Comparison of ENCODE assay signal across 19 cellular contexts in the genomic region with DNA sequence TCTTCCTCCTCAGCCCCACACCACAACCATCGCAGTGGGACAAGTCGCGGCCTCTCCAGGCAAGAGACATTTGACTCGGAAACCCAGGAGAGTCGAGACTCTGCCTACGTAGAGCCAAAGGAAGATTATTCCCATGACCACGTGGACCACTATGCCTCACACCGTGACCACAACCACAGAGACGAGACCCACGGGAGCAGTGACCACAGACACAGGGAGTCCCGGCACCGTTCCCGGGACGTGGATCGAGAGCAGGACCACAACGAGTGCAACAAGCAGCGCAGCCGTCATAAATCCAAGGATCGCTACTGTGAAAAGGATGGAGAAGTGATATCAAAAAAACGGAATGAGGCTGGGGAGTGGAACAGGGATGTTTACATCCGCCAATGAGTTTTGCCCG.
"Had no signal": no experiment of that assay in that cellular context is flagged by ENCODE, and none has a peak within 500 bp of the region (broad histone marks: within the 10 kb centered on the region; RNA-seq: fewer than 3 reads in every experiment).

No MANE protein-coding gene starts in this region.

- H3K9me3 ChIP-seq: SJCRH30 had no signal

- DNase-seq: KBM-7, MV-4-11, NCI-H1105, NCI-H1417, NCI-H1436 treated with DMSO at 0.1 percent for 48 hours, NCI-H1694, NCI-H187 treated with DMSO at 0.1 percent for 48 hours, NCI-H2081, NCI-H2107, NCI-H226, NCI-H446, NCI-H510A, NCI-H524 treated with DMSO at 0.1 percent for 48 hours, NCI-H69, NCI-H774, RPMI8226, SHP77 treated with DMSO at 0.1 percent for 48 hours, SJCRH30 had no signal

- H3K27me3 ChIP-seq: SJCRH30 had no signal

- H3K27ac ChIP-seq: SJCRH30 had no signal

- H3K4me1 ChIP-seq: SJCRH30 had no signal

- ATAC-seq: SK-N-SH treated with all-trans-retinoic acid at 6 μM for 48 hours had no signal

- H3K4me3 ChIP-seq: SJCRH30 had no signal
